ENCODE assay signal across 16 cellular contexts in the genomic region with DNA sequence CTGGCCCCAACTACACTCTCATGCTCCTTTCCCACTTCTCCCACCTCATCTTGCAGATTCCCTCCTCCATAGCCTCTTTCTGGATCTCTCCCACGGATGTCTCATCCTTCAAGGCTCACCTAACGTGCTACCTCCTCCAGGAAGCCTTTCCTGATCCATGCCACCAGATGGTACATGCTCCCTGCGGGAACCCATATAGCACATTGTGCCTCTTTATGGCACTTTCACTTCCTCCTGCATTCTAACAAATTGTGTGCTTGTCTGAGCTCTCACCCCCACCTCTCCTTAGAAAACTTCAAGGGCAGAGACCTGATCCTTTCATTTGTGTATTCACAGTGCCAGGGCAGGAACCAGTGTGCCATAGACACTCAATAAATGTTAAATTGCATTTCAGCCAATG.
DNase-seq lines count a peak whose midpoint lies in the region; ATAC-seq, FAIRE-seq and TF ChIP-seq lines count a peak whose summit lies in the region.
"Had no signal": no experiment of that assay in that cellular context is flagged by ENCODE, and none has a peak within 500 bp of the region (broad histone marks: within the 10 kb centered on the region; RNA-seq: fewer than 3 reads in every experiment).

No MANE protein-coding gene starts in this region.

- no peaks in the 10 kb centered on the region for H4K20me1 ChIP-seq in K562 (replicated peaks; ENCODE audit: control insufficient read depth, insufficient read depth, low read length)
- H4K20me1 ChIP-seq: BLaER1 had no signal

- H3K9me3 ChIP-seq in K562 (replicated peaks; ENCODE audit: control insufficient read depth, insufficient read depth, low read depth, low read length) (no peaks in the 10 kb centered on the region), BE2C (no peaks in the 10 kb centered on the region)
- H3K9me3 ChIP-seq: SJSA1 had no signal

- no peak for TF ChIP-seq RAD21 in K562 (CRISPR knock-in tag; conservative IDR thresholded peaks at IDR 0.05 in 1 of 2, IDR thresholded peaks at IDR 0.05 in 1 of 2)

- ATAC-seq in HG03432 (IDR thresholded peaks at IDR 0.05; ENCODE audit: unreplicated experiment) (peak; percentile 47), K562 (no peak), HG03139 (IDR thresholded peaks at IDR 0.05; ENCODE audit: unreplicated experiment) (no peak), HG02763 (IDR thresholded peaks at IDR 0.05; ENCODE audit: unreplicated experiment) (no peak)

- in situ Hi-C loops in K562 (cut with MboI) = no loop called here

- H3K27me3 ChIP-seq in K562 (ENCODE audit: control insufficient read depth in 2 of 2, insufficient read depth in 2 of 2, low read length in 2 of 2) (no peaks in the 10 kb centered on the region), BE2C (no peaks in the 10 kb centered on the region)
- H3K27me3 ChIP-seq: SJSA1 had no signal

- WGBS in K562 (ENCODE audit: insufficient coverage, low coverage, missing lambda C conversion rate) = 51% methylated on average over 3 of the region's 3 CpGs

- H3K4me3 ChIP-seq in K562 = no peak overlapping the region
- H3K4me3 ChIP-seq in BE2C (ENCODE audit: low read depth, low read length) = no peak overlapping the region
- H3K4me3 ChIP-seq: BLaER1, SJSA1 had no signal

- H3K9ac ChIP-seq in K562 (ENCODE audit: insufficient read depth in 1 of 2, low read depth in 2 of 2, low read length in 2 of 2) = no peak overlapping the region
- H3K9ac ChIP-seq: BLaER1, KMS-11 had no signal

- no peak for TF ChIP-seq POLR2A in K562 (conservative IDR thresholded peaks at IDR 0.05)

- H3K4me1 Mint-ChIP-seq in osteocyte (ENCODE audit: unreplicated experiment) = peaks cover 12% of the 10 kb centered on the region

- no peak overlapping the region for H3K27ac Mint-ChIP-seq in osteocyte (ENCODE audit: unreplicated experiment)
- H3K27ac Mint-ChIP-seq: CD8-positive, alpha-beta memory T cell had no signal

- H3K4me1 ChIP-seq in K562 (replicated peaks in 1 of 2; ENCODE audit: control insufficient read depth in 2 of 2, insufficient read depth in 2 of 2, low read length in 2 of 2) (peaks cover 34 to 40% of the 10 kb centered on the region in 2 experiments), BE2C (peaks cover 13% of the 10 kb centered on the region)
- H3K4me1 ChIP-seq: SJSA1 had no signal

- H3K9me1 ChIP-seq in K562 (ENCODE audit: control insufficient read depth, insufficient read depth, low read length) = no peaks in the 10 kb centered on the region

- no peaks in the 10 kb centered on the region for H3K36me3 Mint-ChIP-seq in osteocyte (ENCODE audit: unreplicated experiment)
- H3K36me3 Mint-ChIP-seq: CD8-positive, alpha-beta memory T cell had no signal

- no TSS peak for BruUV-seq in K562 (replicated peaks; lab: Mats Ljungman, UMichigan)

- no peak overlapping the region for H3K4me2 ChIP-seq in K562 (ENCODE audit: insufficient read depth, low read length)
- H3K4me2 ChIP-seq: BLaER1, KMS-11 had no signal

- no peak overlapping the region for H3K4me3 Mint-ChIP-seq in osteocyte (ENCODE audit: unreplicated experiment)
- H3K4me3 Mint-ChIP-seq: CD8-positive, alpha-beta memory T cell had no signal

- POLR2A ChIA-PET in K562 (lab: Yijun Ruan, JAX) = interaction anchor here (0.6 kb wide), 1 partner anchor 60 kb away, joined by 3 read pairs; no protein-coding TSS in a partner anchor

- H3K27me3 Mint-ChIP-seq in osteocyte (ENCODE audit: unreplicated experiment) = peaks cover 75% of the 10 kb centered on the region

- TF ChIP-seq CTCF in K562 (IDR thresholded peaks at IDR 0.05 in 2 of 3, conservative IDR thresholded peaks at IDR 0.05 in 1 of 3; ENCODE audit: insufficient read depth in 2 of 3, low read depth in 1 of 3, low read length in 3 of 3) (no peak), osteocyte (IDR thresholded peaks at IDR 0.05) (no peak), BE2C (IDR thresholded peaks at IDR 0.05; ENCODE audit: low read depth, low read length) (no peak)

- H3K36me3 ChIP-seq in K562 (ENCODE audit: control insufficient read depth, insufficient read depth, low read length) (no peaks in the 10 kb centered on the region), BE2C (no peaks in the 10 kb centered on the region)
- H3K36me3 ChIP-seq: BLaER1, SJSA1 had no signal

- H2AFZ ChIP-seq in K562 (ENCODE audit: low read depth, low read length) = no peak overlapping the region

- TF ChIP-seq EP300 in K562 (IDR thresholded peaks at IDR 0.05; ENCODE audit: low read length) = no peak

- H3K9me3 Mint-ChIP-seq in osteocyte (ENCODE audit: unreplicated experiment) = no peaks in the 10 kb centered on the region

- intact Hi-C loops in K562 (cut with micrococcal nuclease) = no loop called here

- DNase-seq in NOMO-1 (lab: John Stamatoyannopoulos, UW; ENCODE audit: unreplicated experiment in 2 of 2) = peak; percentile 51 to 58
- DNase-seq in K562 (ENCODE audit: extremely low read depth in 1 of 4, low spot score in 3 of 4) = no peak
- no peak for DNase-seq in osteocyte (ENCODE audit: extremely low spot score, unreplicated experiment)
- no peak for DNase-seq in BE2C
- DNase-seq: CD8-positive, alpha-beta memory T cell; GF-D8; HCEC 1CT; NCI-H1417 treated with DMSO at 0.1 percent for 48 hours; NCI-H2029 treated with DMSO at 0.1 percent for 48 hours; NCI-H524 treated with DMSO at 0.1 percent for 48 hours had no signal

- CTCF ChIA-PET in K562 (lab: Yijun Ruan, JAX; ENCODE audit: low intra/inter-chr PET ratio) = no interaction called here

- no peak for FAIRE-seq in K562 (lab: Jason Lieb, UNC)

- no peak overlapping the region for H3K27ac ChIP-seq in K562 (ENCODE audit: extremely low read depth, low read depth, low read length)
- H3K27ac ChIP-seq: BLaER1, KMS-11, SJSA1 had no signal

- H3K79me2 ChIP-seq in K562 (ENCODE audit: control insufficient read depth, insufficient read depth, low read length) = no peaks in the 10 kb centered on the region

TF ChIP-seq in K562, 482 proteins besides CTCF, POLR2A, EP300 and RAD21:
- TF ChIP-seq ZFP36 (IDR thresholded peaks at IDR 0.05; ENCODE audit: low read depth, low read length, partially characterized antibody) = peak; percentile 52
- TF ChIP-seq FOXA3 (CRISPR knock-in tag; conservative IDR thresholded peaks at IDR 0.05 in 1 of 2, IDR thresholded peaks at IDR 0.05 in 1 of 2) = no peak

Comparison
In these comparisons a context has a peak if more than half of its experiments do, and no peak if none do; other contexts are left out.
1. DNase-seq: peak in NOMO-1 (2 of 2); none in K562 (0 of 4), osteocyte (single experiment) and BE2C (single experiment).